ENCODE assay signal across 16 cellular contexts in genomic region chr12:89278862-89279261, GRCh38.
A peak's percentile ranks its signal among the peaks of the same experiment; 100 is the strongest.
DNase-seq lines count a peak whose midpoint lies in the region; ATAC-seq and TF ChIP-seq lines count a peak whose summit lies in the region.
"Had no signal": no experiment of that assay in that cellular context is flagged by ENCODE, and none has a peak within 500 bp of the region (broad histone marks: within the 10 kb centered on the region; RNA-seq: fewer than 3 reads in every experiment).

No MANE protein-coding gene starts in this region.

- H3K36me3 ChIP-seq in SK-N-SH (replicated peaks in 1 of 2; ENCODE audit: control insufficient read depth in 1 of 2, insufficient read depth in 2 of 2, low read length in 1 of 2): no peaks in the 10 kb centered on the region
- no peaks in the 10 kb centered on the region for H3K36me3 ChIP-seq in spleen
- H3K36me3 ChIP-seq in PC-9 (ENCODE audit: low read depth): no peaks in the 10 kb centered on the region
- no peaks in the 10 kb centered on the region for H3K36me3 ChIP-seq in Karpas-422 (ENCODE audit: insufficient read depth, low read length)
- H3K36me3 ChIP-seq: Peyer's patch had no signal

- H3K27ac ChIP-seq in SK-N-SH (ENCODE audit: low read depth in 2 of 2, low read length in 1 of 2): peak overlapping the region in 1 of 2 experiments; percentile 100; a peak in 2 of 4 replicates
- H3K27ac ChIP-seq in spleen: peak overlapping the region in 7 of 8 donors; percentile 13 to 49 (median 33)
- H3K27ac ChIP-seq in PC-9: no peak overlapping the region
- H3K27ac ChIP-seq in Karpas-422 (ENCODE audit: low read length): no peak overlapping the region
- H3K27ac ChIP-seq: Peyer's patch had no signal

- no peak for DNase-seq in activated naive CD4-positive, alpha-beta T cell treated with anti-CD3 and anti-CD28 coated beads, Interleukin-2, amount 10 ng/mL, durations not matched to agents 7 days and 5 days
- peak; percentile 65 for DNase-seq in SK-N-SH
- peak; percentile 30 for DNase-seq in foreskin melanocyte
- no peak for DNase-seq in spleen
- no peak for DNase-seq in PC-9
- DNase-seq in Karpas-422: no peak
- DNase-seq: Calu3, H9, NCI-H187 treated with DMSO at 0.1 percent for 48 hours, NCI-H510A, Peyer's patch, Right ventricle myocardium superior had no signal

- peak; percentile 51 for TF ChIP-seq RAD21 in SK-N-SH (IDR thresholded peaks at IDR 0.05; ENCODE audit: low read length)

- H3K4me1 ChIP-seq in SK-N-SH (ENCODE audit: control insufficient read depth in 1 of 2, insufficient read depth in 2 of 2, low read depth in 1 of 2, low read length in 1 of 2): peaks cover 22 to 24% of the 10 kb centered on the region in 2 experiments; a peak in 3 of 4 replicates
- H3K4me1 ChIP-seq in spleen: peaks cover 6 to 51% (median 16%) of the 10 kb centered on the region in 6 donors
- H3K4me1 ChIP-seq in PC-9 (replicated peaks; ENCODE audit: insufficient read depth): no peaks in the 10 kb centered on the region
- no peaks in the 10 kb centered on the region for H3K4me1 ChIP-seq in Karpas-422 (ENCODE audit: low read length)
- H3K4me1 ChIP-seq: Peyer's patch had no signal

- H3F3A ChIP-seq in SK-N-SH (replicated peaks; ENCODE audit: insufficient read depth) (no peaks in the 10 kb centered on the region), PC-9 (ENCODE audit: insufficient read depth, low read depth) (no peaks in the 10 kb centered on the region)

- H4K20me1 ChIP-seq in SK-N-SH (ENCODE audit: insufficient read depth) (no peaks in the 10 kb centered on the region), PC-9 (ENCODE audit: insufficient read depth) (no peaks in the 10 kb centered on the region), Karpas-422 (ENCODE audit: insufficient read depth, low read depth, low read length) (no peaks in the 10 kb centered on the region)

- CTCF ChIA-PET in activated naive CD4-positive, alpha-beta T cell treated with anti-CD3 and anti-CD28 coated beads, Interleukin-2, amount 10 ng/mL, durations not matched to agents 7 days and 5 days (lab: Charles Lee): interaction anchor here (1.1 kb wide), 1 partner anchor 67 kb away, joined by 3 read pairs; no protein-coding TSS in a partner anchor
- CTCF ChIA-PET in SK-N-SH (lab: Yijun Ruan, JAX): interaction anchor here (0.7 to 1.6 kb wide), 7 partner anchors 14 to 232 kb away, joined by 3 to 7 read pairs (median 4); partner anchors contain the start of gene DUSP6
- CTCF ChIA-PET in PC-9 (lab: Charles Lee): no interaction called here

- peak; percentile 26 to 99; a peak in 3 of 4 replicates for TF ChIP-seq EP300 in SK-N-SH (IDR thresholded peaks at IDR 0.05; ENCODE audit: borderline replicate concordance in 1 of 2, low read depth in 1 of 2, low read length in 1 of 2)

- ATAC-seq in HG03108 (IDR thresholded peaks at IDR 0.05; ENCODE audit: unreplicated experiment): no peak
- ATAC-seq: GM12878 had no signal

- intact Hi-C loops in spleen (cut with DNase I; ENCODE audit: low total_unique reads): no loop called here
- intact Hi-C loops in PC-9 (cut with micrococcal nuclease; ENCODE audit: unreplicated experiment): no loop called here

- H3K9ac ChIP-seq in SK-N-SH (no peak overlapping the region), Karpas-422 (ENCODE audit: low read length) (no peak overlapping the region)

- WGBS in SK-N-SH (ENCODE audit: low lambda C conversion rate): 17% methylated on average over 6 of the region's 6 CpGs
- 52 to 63% (median 56%) methylated on average over 6 of the region's 6 CpGs for WGBS in spleen, 5 donors

- H3K27me3 ChIP-seq in SK-N-SH (ENCODE audit: insufficient read depth): no peaks in the 10 kb centered on the region
- H3K27me3 ChIP-seq in spleen (replicated peaks in 1 of 7): no peaks in the 10 kb centered on the region
- H3K27me3 ChIP-seq in PC-9 (ENCODE audit: insufficient read depth, low read depth): no peaks in the 10 kb centered on the region
- H3K27me3 ChIP-seq in Karpas-422 (ENCODE audit: low read length): no peaks in the 10 kb centered on the region
- H3K27me3 ChIP-seq: Peyer's patch had no signal

- POLR2A ChIA-PET in SK-N-SH (lab: Yijun Ruan, JAX): interaction anchor here (0.6 to 1.3 kb wide), 5 partner anchors 31 to 74 kb away, joined by 3 to 9 read pairs (median 5); partner anchors contain the start of gene DUSP6
- POLR2A ChIA-PET in PC-9 (lab: Charles Lee; ENCODE audit: unreplicated experiment): no interaction called here

- no peaks in the 10 kb centered on the region for H3K9me2 ChIP-seq in SK-N-SH
- H3K9me2 ChIP-seq in PC-9 (ENCODE audit: insufficient read depth): no peaks in the 10 kb centered on the region
- H3K9me2 ChIP-seq in Karpas-422 (replicated peaks; ENCODE audit: insufficient read depth, low read length): no peaks in the 10 kb centered on the region

- TF ChIP-seq CTCF in SK-N-SH (IDR thresholded peaks at IDR 0.05) (no peak), spleen (IDR thresholded peaks at IDR 0.05 in 8 of 11, conservative IDR thresholded peaks at IDR 0.05 in 3 of 11) (no peak), PC-9 (conservative IDR thresholded peaks at IDR 0.05) (no peak)

- H3K4me3 ChIP-seq in SK-N-SH (ENCODE audit: low read depth in 2 of 2, low read length in 1 of 2) (no peak overlapping the region), spleen (no peak overlapping the region), PC-9 (no peak overlapping the region), Karpas-422 (ENCODE audit: low read length) (no peak overlapping the region)
- H3K4me3 ChIP-seq: GM12878, Peyer's patch had no signal

- no peak overlapping the region for H3K4me2 ChIP-seq in SK-N-SH
- no peak overlapping the region for H3K4me2 ChIP-seq in PC-9
- no peak overlapping the region for H3K4me2 ChIP-seq in Karpas-422 (ENCODE audit: low read depth, low read length, poor library complexity, severe bottlenecking)

- H3K9me3 Mint-ChIP-seq in activated naive CD4-positive, alpha-beta T cell treated with anti-CD3 and anti-CD28 coated beads, Interleukin-2, amount 50 U/mL, for 24 hours: no peaks in the 10 kb centered on the region
- peaks cover 11% of the 10 kb centered on the region for H3K9me3 Mint-ChIP-seq in activated naive CD4-positive, alpha-beta T cell treated with anti-CD3 and anti-CD28 coated beads, Interleukin-2, amount 10 ng/mL, durations not matched to agents 7 days and 5 days
- H3K9me3 Mint-ChIP-seq: H9 had no signal

- H3K4me3 Mint-ChIP-seq in activated naive CD4-positive, alpha-beta T cell treated with anti-CD3 and anti-CD28 coated beads, Interleukin-2, amount 50 U/mL, for 24 hours: no peak overlapping the region
- no peak overlapping the region for H3K4me3 Mint-ChIP-seq in activated naive CD4-positive, alpha-beta T cell treated with anti-CD3 and anti-CD28 coated beads, Interleukin-2, amount 10 ng/mL, durations not matched to agents 7 days and 5 days
- H3K4me3 Mint-ChIP-seq: CD14-positive monocyte, H9 had no signal

- TF ChIP-seq POLR2A in spleen (IDR thresholded peaks at IDR 0.05): no peak

- BruUV-seq in PC-9 (replicated peaks; lab: Mats Ljungman, UMichigan): no TSS peak

- H3K9me3 ChIP-seq in SK-N-SH (no peaks in the 10 kb centered on the region), spleen (no peaks in the 10 kb centered on the region), PC-9 (ENCODE audit: insufficient read depth, low read depth) (peaks cover 2% of the 10 kb centered on the region; the same call in 1 of the 2 replicates), Karpas-422 (ENCODE audit: low read length) (no peaks in the 10 kb centered on the region)
- H3K9me3 ChIP-seq: Peyer's patch had no signal

- peaks cover 43% of the 10 kb centered on the region for H3K4me1 Mint-ChIP-seq in activated naive CD4-positive, alpha-beta T cell treated with anti-CD3 and anti-CD28 coated beads, Interleukin-2, amount 50 U/mL, for 24 hours
- peaks cover 47% of the 10 kb centered on the region for H3K4me1 Mint-ChIP-seq in activated naive CD4-positive, alpha-beta T cell treated with anti-CD3 and anti-CD28 coated beads, Interleukin-2, amount 10 ng/mL, durations not matched to agents 7 days and 5 days

- H2AFZ ChIP-seq in SK-N-SH (ENCODE audit: low read depth) (0 out of 2 replicates have a peak overlapping the region, but pooled peaks have one; percentile 9), PC-9 (no peak overlapping the region), Karpas-422 (ENCODE audit: low read length) (no peak overlapping the region)

- no peaks in the 10 kb centered on the region for H3K27me3 Mint-ChIP-seq in activated naive CD4-positive, alpha-beta T cell treated with anti-CD3 and anti-CD28 coated beads, Interleukin-2, amount 50 U/mL, for 24 hours
- H3K27me3 Mint-ChIP-seq in activated naive CD4-positive, alpha-beta T cell treated with anti-CD3 and anti-CD28 coated beads, Interleukin-2, amount 10 ng/mL, durations not matched to agents 7 days and 5 days: no peaks in the 10 kb centered on the region

- H3K27ac Mint-ChIP-seq in activated naive CD4-positive, alpha-beta T cell treated with anti-CD3 and anti-CD28 coated beads, Interleukin-2, amount 50 U/mL, for 24 hours: peak overlapping the region; percentile 77
- H3K27ac Mint-ChIP-seq in activated naive CD4-positive, alpha-beta T cell treated with anti-CD3 and anti-CD28 coated beads, Interleukin-2, amount 10 ng/mL, durations not matched to agents 7 days and 5 days: no peak overlapping the region
- H3K27ac Mint-ChIP-seq: H9 had no signal

- H3K79me2 ChIP-seq in SK-N-SH (ENCODE audit: insufficient read depth): no peaks in the 10 kb centered on the region
- no peaks in the 10 kb centered on the region for H3K79me2 ChIP-seq in PC-9 (ENCODE audit: low read depth)
- H3K79me2 ChIP-seq in Karpas-422 (ENCODE audit: low read length): no peaks in the 10 kb centered on the region

- H3K36me3 Mint-ChIP-seq in activated naive CD4-positive, alpha-beta T cell treated with anti-CD3 and anti-CD28 coated beads, Interleukin-2, amount 50 U/mL, for 24 hours: no peaks in the 10 kb centered on the region
- H3K36me3 Mint-ChIP-seq in activated naive CD4-positive, alpha-beta T cell treated with anti-CD3 and anti-CD28 coated beads, Interleukin-2, amount 10 ng/mL, durations not matched to agents 7 days and 5 days: peaks cover 22% of the 10 kb centered on the region

TF ChIP-seq in SK-N-SH, 30 proteins besides CTCF, POLR2A, EP300 and RAD21 (continues in another document):
- TF ChIP-seq USF1 (IDR thresholded peaks at IDR 0.05; ENCODE audit: borderline replicate concordance, low read depth): no peak
- TF ChIP-seq YY1 (IDR thresholded peaks at IDR 0.05; ENCODE audit: low read depth): no peak
- TF ChIP-seq FOSL2 (IDR thresholded peaks at IDR 0.05; ENCODE audit: borderline replicate concordance, low read depth): no peak
- no peak for TF ChIP-seq NFIC (IDR thresholded peaks at IDR 0.05; ENCODE audit: borderline replicate concordance)
- TF ChIP-seq GABPA (IDR thresholded peaks at IDR 0.05; ENCODE audit: low read depth): no peak
- TF ChIP-seq RFX5 (IDR thresholded peaks at IDR 0.05; ENCODE audit: low read length): no peak
- peak; percentile 57 for TF ChIP-seq POLR2AphosphoS5 (IDR thresholded peaks at IDR 0.05; ENCODE audit: low read depth, low read length)

Comparison
In these comparisons a context has a peak if more than half of its experiments do, and no peak if none do; other contexts are left out.
1. DNase-seq: peak in SK-N-SH (single experiment) and foreskin melanocyte (single experiment); none in activated naive CD4-positive, alpha-beta T cell treated with anti-CD3 and anti-CD28 coated beads, Interleukin-2, amount 10 ng/mL, durations not matched to agents 7 days and 5 days (single experiment), spleen (single experiment), PC-9 (0 of 2) and Karpas-422 (single experiment).
2. H3K27ac ChIP-seq: peak in spleen (7 of 8); none in PC-9 (single experiment) and Karpas-422 (single experiment).